In genomic region chr10:97336446-97336845, GRCh38 we compare ENCODE assay signal across 1 cellular context.
TF ChIP-seq lines count a peak whose summit lies in the region.

No MANE protein-coding gene starts in this region.

TF ChIP-seq in HCT116, 20 proteins besides CTCF, POLR2A, EP300 and RAD21 (continued from another document):
- TF ChIP-seq ZBTB33 (IDR thresholded peaks at IDR 0.05; ENCODE audit: extremely low read depth, insufficient replicate concordance, low read length) = no peak
